In the genomic region with DNA sequence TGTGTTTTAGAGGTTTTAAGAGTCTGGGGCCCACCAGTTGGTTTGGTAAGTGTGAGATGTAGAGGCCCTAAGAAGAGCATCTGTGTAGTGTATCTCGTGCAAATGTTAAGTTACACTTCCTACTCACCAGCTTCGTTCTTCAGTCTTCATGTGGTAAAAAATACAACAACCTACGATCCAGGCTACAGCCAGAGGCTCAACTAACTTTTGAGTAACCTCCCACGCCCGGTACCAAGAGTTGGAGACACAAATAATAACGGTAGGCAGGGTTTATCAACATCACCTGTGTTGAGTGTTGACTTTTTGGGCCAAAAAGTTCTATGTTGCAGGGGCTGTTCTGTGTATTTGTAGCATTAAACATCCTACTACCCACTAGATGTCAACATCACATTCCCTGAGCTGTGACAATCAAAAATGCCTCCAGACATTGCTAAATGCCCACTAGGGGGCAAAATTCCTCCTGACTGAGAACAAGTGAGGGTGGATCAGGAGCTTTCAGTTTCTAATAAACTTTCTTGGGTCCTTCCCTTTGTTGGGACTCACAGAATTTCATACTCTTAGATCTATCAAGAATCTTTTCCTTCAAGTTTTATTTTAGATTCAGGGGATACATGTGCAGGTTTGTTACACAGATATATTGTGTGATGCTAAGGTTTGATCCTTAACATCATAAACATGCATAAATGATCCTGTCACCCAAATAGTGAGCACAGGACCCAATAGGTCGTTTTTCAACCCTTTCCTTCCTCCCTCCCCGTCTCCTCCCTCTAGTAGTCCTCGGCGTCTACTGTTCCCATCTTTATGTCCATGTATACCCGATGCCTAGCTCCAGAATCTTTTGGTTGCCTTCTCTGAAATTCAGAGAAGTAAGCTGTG, we compare ENCODE assay signal across 8 cellular contexts.
DNase-seq lines count a peak whose midpoint lies in the region; ATAC-seq and TF ChIP-seq lines count a peak whose summit lies in the region.

No MANE protein-coding gene starts in this region.

- POLR2A ChIA-PET in BJ (lab: Charles Lee), result no interaction called here

- H3K27me3 ChIP-seq in BJ (ENCODE audit: control insufficient read depth, insufficient read depth, low read length) (no peaks in the 10 kb centered on the region), mucosa of stomach (ENCODE audit: control insufficient read depth, insufficient read depth, low read length) (no peaks in the 10 kb centered on the region)

- H3K9ac ChIP-seq in mucosa of stomach (ENCODE audit: low read length), result peak overlapping the region; percentile 24

- H3K4me1 ChIP-seq in mucosa of stomach (ENCODE audit: control insufficient read depth, insufficient read depth, low read length), result no peaks in the 10 kb centered on the region

- H3K9me3 Mint-ChIP-seq in endothelial cell (ENCODE audit: unreplicated experiment), result no peaks in the 10 kb centered on the region

- no peaks in the 10 kb centered on the region for H3K27me3 Mint-ChIP-seq in endothelial cell (ENCODE audit: unreplicated experiment)

- H3K36me3 ChIP-seq in BJ (ENCODE audit: control insufficient read depth, insufficient read depth, low read length), result no peaks in the 10 kb centered on the region
- no peaks in the 10 kb centered on the region for H3K36me3 ChIP-seq in mucosa of stomach (ENCODE audit: control insufficient read depth, insufficient read depth, low read length)

- no peak overlapping the region for H3K27ac Mint-ChIP-seq in endothelial cell (ENCODE audit: unreplicated experiment)

- H3K4me3 ChIP-seq in BJ (ENCODE audit: low read depth, low read length) (no peak overlapping the region), mucosa of stomach (ENCODE audit: low read length) (no peak overlapping the region)

- peak; percentile 82 for TF ChIP-seq CTCF in BJ (IDR thresholded peaks at IDR 0.05; ENCODE audit: insufficient read depth, low read depth, low read length)
- TF ChIP-seq CTCF in endothelial cell (IDR thresholded peaks at IDR 0.05; ENCODE audit: unreplicated experiment), result peak; percentile 82

- H3K36me3 Mint-ChIP-seq in endothelial cell (ENCODE audit: low read depth, unreplicated experiment), result no peaks in the 10 kb centered on the region

- H3K9me3 ChIP-seq in mucosa of stomach (ENCODE audit: control insufficient read depth, low read length), result no peaks in the 10 kb centered on the region

- H3K4me1 Mint-ChIP-seq in endothelial cell (ENCODE audit: unreplicated experiment), result peaks cover 8% of the 10 kb centered on the region

- CTCF ChIA-PET in BJ (lab: Yijun Ruan, JAX), result interaction anchor here (0.6 to 5.1 kb wide), 39 partner anchors 8 to 685 kb away, joined by 3 to 69 read pairs (median 4); a partner anchor contains a TSS

- no peak overlapping the region for H3K4me3 Mint-ChIP-seq in endothelial cell (ENCODE audit: unreplicated experiment)

- peak; percentile 94 for ATAC-seq in GM18867 (IDR thresholded peaks at IDR 0.05; ENCODE audit: unreplicated experiment)
- ATAC-seq in HG03064 (IDR thresholded peaks at IDR 0.05; ENCODE audit: low read depth, unreplicated experiment), result peak; percentile 94

- DNase-seq in BJ (ENCODE audit: low read depth), result no peak
- DNase-seq in NCI-H345 (lab: John Stamatoyannopoulos, UW), result peak; percentile 48
- DNase-seq in activated CD4-positive, alpha-beta T cell treated with anti-CD3 and anti-CD28 coated beads, Interleukin-2, amount 50 U/mL, for 4 hours, result peak; percentile 32 to 44
- peak; percentile 64 for DNase-seq in endothelial cell (ENCODE audit: low spot score)
- DNase-seq in stromal cell of bone marrow (ENCODE audit: low read depth), result peak; percentile 78
